In genomic region chr3:192883512-192883911, GRCh38 we compare ENCODE assay signal across 25 cellular contexts. TPM values are rescaled to one million over a fixed set of nuclear protein-coding genes. Genes with fewer than 3 reads are reported as not detected.
DNase-seq lines count a peak whose midpoint lies in the region; ATAC-seq, FAIRE-seq and TF ChIP-seq lines count a peak whose summit lies in the region.
"Had no signal": no experiment of that assay in that cellular context is flagged by ENCODE, and none has a peak within 500 bp of the region (broad histone marks: within the 10 kb centered on the region; RNA-seq: fewer than 3 reads in every experiment).

No MANE protein-coding gene starts in this region.

- H3K9ac ChIP-seq in HepG2 (ENCODE audit: insufficient read depth, low read depth, low read length) (0 out of 2 replicates have a peak overlapping the region, but pooled peaks have one; percentile 31), astrocyte (ENCODE audit: low read length) (no peak overlapping the region)

- H3K4me2 ChIP-seq in HepG2 (ENCODE audit: low read depth, low read length) (peak overlapping the region; percentile 22), astrocyte (ENCODE audit: low read length) (peak overlapping the region; percentile 13)

- no peaks in the 10 kb centered on the region for H3K27me3 ChIP-seq in HepG2 (ENCODE audit: control insufficient read depth in 1 of 2, insufficient read depth in 2 of 2, low read length in 2 of 2)
- no peaks in the 10 kb centered on the region for H3K27me3 ChIP-seq in right lobe of liver
- no peaks in the 10 kb centered on the region for H3K27me3 ChIP-seq in astrocyte (ENCODE audit: insufficient read depth, low read length)
- H3K27me3 ChIP-seq: dorsolateral prefrontal cortex had no signal

- no peak for TF ChIP-seq RAD21 in HepG2 (CRISPR knock-in tag; IDR thresholded peaks at IDR 0.05)

- CTCF ChIA-PET in HepG2 (lab: Yijun Ruan, JAX; ENCODE audit: low intra/inter-chr PET ratio, low total read pairs) = no interaction called here

- H3K79me2 ChIP-seq in HepG2 (ENCODE audit: insufficient read depth, low read length) (no peaks in the 10 kb centered on the region), astrocyte (ENCODE audit: insufficient read depth, low read length) (peaks cover 34% of the 10 kb centered on the region)

- no TSS peak for BruUV-seq in HepG2 (replicated peaks; lab: Mats Ljungman, UMichigan)

- intact Hi-C loops in HepG2 (cut with micrococcal nuclease; ENCODE audit: unreplicated experiment) = loop anchor here (2.0 kb wide), 1 partner anchor 13 kb away; no protein-coding TSS in a partner anchor
- intact Hi-C loops in right lobe of liver (cut with DNase I) = no loop called here

- H3K4me3 ChIP-seq in HepG2 (replicated peaks in 1 of 3; ENCODE audit: insufficient read depth in 1 of 3, low read depth in 2 of 3, low read length in 3 of 3) (no peak overlapping the region), right lobe of liver (no peak overlapping the region), astrocyte (ENCODE audit: insufficient read depth, low read depth, low read length) (no peak overlapping the region)
- H3K4me3 ChIP-seq: dorsolateral prefrontal cortex, thoracic aorta had no signal

- peaks cover 60% of the 10 kb centered on the region for H3K4me1 ChIP-seq in HepG2 (ENCODE audit: insufficient read depth, low read length)
- H3K4me1 ChIP-seq in right lobe of liver = no peaks in the 10 kb centered on the region
- peaks cover 72% of the 10 kb centered on the region for H3K4me1 ChIP-seq in astrocyte (ENCODE audit: insufficient read depth, low read length)

- H3K27me3 Mint-ChIP-seq in astrocyte (ENCODE audit: low read depth, unreplicated experiment) (no peaks in the 10 kb centered on the region), mesothelial cell of epicardium (ENCODE audit: low read depth) (no peaks in the 10 kb centered on the region)
- H3K27me3 Mint-ChIP-seq: activated naive CD8-positive, alpha-beta T cell; central memory CD8-positive, alpha-beta T cell had no signal

- ATAC-seq in HepG2 = peak; percentile 74
- ATAC-seq in right lobe of liver = no peak
- ATAC-seq in HG02588 (IDR thresholded peaks at IDR 0.05; ENCODE audit: unreplicated experiment) = no peak
- no peak for ATAC-seq in GM18511 (IDR thresholded peaks at IDR 0.05; ENCODE audit: unreplicated experiment)
- ATAC-seq: left colon, right cardiac atrium had no signal

- H3K36me3 ChIP-seq in HepG2 (replicated peaks in 1 of 2; ENCODE audit: control insufficient read depth in 1 of 2, insufficient read depth in 2 of 2, low read length in 2 of 2) (no peaks in the 10 kb centered on the region), right lobe of liver (no peaks in the 10 kb centered on the region), astrocyte (ENCODE audit: insufficient read depth, low read length) (no peaks in the 10 kb centered on the region)
- H3K36me3 ChIP-seq: thoracic aorta had no signal

- H3K9me3 ChIP-seq in HepG2 (ENCODE audit: low read length) (no peaks in the 10 kb centered on the region), right lobe of liver (no peaks in the 10 kb centered on the region), astrocyte (ENCODE audit: insufficient read depth, low read depth, low read length) (no peaks in the 10 kb centered on the region)
- H3K9me3 ChIP-seq: thoracic aorta had no signal

- H3K27ac Mint-ChIP-seq in astrocyte (ENCODE audit: unreplicated experiment) (peak overlapping the region; percentile 50), mesothelial cell of epicardium (peak overlapping the region; percentile 86)
- H3K27ac Mint-ChIP-seq: activated naive CD8-positive, alpha-beta T cell; B cell; H9; naive B cell had no signal

- TF ChIP-seq EP300 in HepG2 (IDR thresholded peaks at IDR 0.05; ENCODE audit: low read depth in 2 of 2, low read length in 2 of 2) = no peak
- no peak for TF ChIP-seq EP300 in HepG2 (CRISPR knock-in tag; IDR thresholded peaks at IDR 0.05; ENCODE audit: borderline replicate concordance)

- in situ Hi-C loops in HepG2 (cut with HindIII; ENCODE audit: extremely low pct_ligation_motif_present, low pct_unique_long_range_greater_than_20kb) = no loop called here

- no peaks in the 10 kb centered on the region for H3K36me3 Mint-ChIP-seq in astrocyte (ENCODE audit: low read depth, unreplicated experiment)
- H3K36me3 Mint-ChIP-seq in mesothelial cell of epicardium = no peaks in the 10 kb centered on the region
- H3K36me3 Mint-ChIP-seq: activated naive CD8-positive, alpha-beta T cell; naive B cell had no signal

- H4K20me1 ChIP-seq in HepG2 (ENCODE audit: insufficient read depth, low read length) = no peaks in the 10 kb centered on the region
- no peaks in the 10 kb centered on the region for H4K20me1 ChIP-seq in astrocyte (ENCODE audit: insufficient read depth, low read length)

- DNase-seq in HepG2 (ENCODE audit: low spot score) (peak; percentile 74), right lobe of liver (no peak), astrocyte (ENCODE audit: low read depth) (peak; percentile 57), mesothelial cell of epicardium (ENCODE audit: low spot score in 2 of 2, unreplicated experiment in 2 of 2) (no peak), hippocampal formation (lab: John Stamatoyannopoulos, UW) (no peak)
- DNase-seq in stimulated activated CD4-positive, alpha-beta T cell treated with anti-CD3 and anti-CD28 coated beads, Interleukin-15, amount 100 ng/mL, for 24 hours = no peak
- DNase-seq: DND-41; dorsolateral prefrontal cortex; H9; left colon; naive B cell; NCI-H1092 treated with DMSO at 0.1 percent for 48 hours; NCI-H1930; NCI-H748 treated with DMSO at 0.1 percent for 48 hours; right cardiac atrium; Right ventricle myocardium superior; stimulated activated naive CD4-positive, alpha-beta T cell treated with Interleukin-2 at 50 U/mL for 16 hours; T1000 had no signal

- H3K27ac ChIP-seq in HepG2 (ENCODE audit: extremely low read length, insufficient read depth, low read length) = peak overlapping the region; percentile 41
- H3K27ac ChIP-seq in right lobe of liver = no peak overlapping the region
- H3K27ac ChIP-seq in astrocyte (ENCODE audit: low read depth, low read length) = peak overlapping the region; percentile 60
- H3K27ac ChIP-seq: 22Rv1, dorsolateral prefrontal cortex, thoracic aorta had no signal

- FAIRE-seq in HepG2 (lab: Jason Lieb, UNC) (peak; percentile 90), astrocyte (lab: Jason Lieb, UNC) (no peak)

- TF ChIP-seq CTCF in HepG2 (CRISPR knock-in tag; IDR thresholded peaks at IDR 0.05) = no peak
- no peak for TF ChIP-seq CTCF in right lobe of liver (IDR thresholded peaks at IDR 0.05)
- TF ChIP-seq CTCF in astrocyte (IDR thresholded peaks at IDR 0.05; ENCODE audit: insufficient read depth, low read depth, low read length) = no peak
- TF ChIP-seq CTCF in mesothelial cell of epicardium (IDR thresholded peaks at IDR 0.05; ENCODE audit: unreplicated experiment) = no peak

- POLR2A ChIA-PET in HepG2 (lab: Yijun Ruan, JAX) = interaction anchor here (0.9 kb wide), 1 partner anchor 14 kb away, joined by 3 read pairs; no protein-coding TSS in a partner anchor

- H2AFZ ChIP-seq in HepG2 (ENCODE audit: low read length) (no peak overlapping the region), astrocyte (ENCODE audit: low read depth, low read length) (no peak overlapping the region)

- peaks cover 3% of the 10 kb centered on the region for H3K9me3 Mint-ChIP-seq in astrocyte (ENCODE audit: unreplicated experiment)
- H3K9me3 Mint-ChIP-seq in mesothelial cell of epicardium = no peaks in the 10 kb centered on the region
- H3K9me3 Mint-ChIP-seq: central memory CD8-positive, alpha-beta T cell; H9; naive B cell had no signal

- no peak for TF ChIP-seq POLR2A in HepG2 (IDR thresholded peaks at IDR 0.05; ENCODE audit: insufficient read depth in 1 of 2, low read depth in 2 of 2, low read length in 2 of 2)
- no peak for TF ChIP-seq POLR2A in right lobe of liver (IDR thresholded peaks at IDR 0.05)

- whole genome bisulfite sequencing in HepG2 (ENCODE audit: low lambda C conversion rate) = 3% methylated on average over 2 of the region's 2 CpGs
- WGBS in right lobe of liver (ENCODE audit: insufficient coverage, low coverage, low lambda C conversion rate, missing lambda C conversion rate) = 69% methylated on average over 2 of the region's 2 CpGs

- H3K4me3 Mint-ChIP-seq in astrocyte (ENCODE audit: unreplicated experiment) (no peak overlapping the region), mesothelial cell of epicardium (no peak overlapping the region)
- H3K4me3 Mint-ChIP-seq: activated naive CD8-positive, alpha-beta T cell; B cell; central memory CD8-positive, alpha-beta T cell; H9; naive B cell had no signal

- H3K4me1 Mint-ChIP-seq in astrocyte (ENCODE audit: low read depth, unreplicated experiment) = peaks cover 65% of the 10 kb centered on the region
- peaks cover 66% of the 10 kb centered on the region for H3K4me1 Mint-ChIP-seq in mesothelial cell of epicardium
- H3K4me1 Mint-ChIP-seq: B cell; central memory CD8-positive, alpha-beta T cell; naive B cell had no signal

TF ChIP-seq in HepG2, 621 proteins besides CTCF, POLR2A, EP300 and RAD21 (continues in another document):
- no peak for TF ChIP-seq ZBTB42 (CRISPR knock-in tag; IDR thresholded peaks at IDR 0.05)
- TF ChIP-seq PRMT3 (CRISPR knock-in tag; IDR thresholded peaks at IDR 0.05; ENCODE audit: borderline replicate concordance, low read depth) = no peak

RNA-seq across cellular contexts. Expression of gene MB21D2, which starts 34.1 kb away (rescaled TPM):
- 1.6 and 2.8 TPM in 2 replicates for total RNA-seq in HepG2 (2016; rRNA removed; fragmentation: Illumina TruSeq; extraction: Trizol)
- 0.26 and 0.40 TPM in 2 replicates for total RNA-seq in HepG2 (2016; cell fraction: cytosol; rRNA removed; fragmentation: Illumina TruSeq; extraction: Trizol; ENCODE audit: low read depth)
- total RNA-seq in HepG2 (2016; cell fraction: insoluble cytoplasmic fraction; rRNA removed; fragmentation: Illumina TruSeq; extraction: Trizol) = 2.0 and 2.4 TPM in 2 replicates
- 0.93 and 1.1 TPM in 2 replicates for total RNA-seq in HepG2 (2016; cell fraction: membrane; rRNA removed; fragmentation: Illumina TruSeq; extraction: Trizol)
- 1.3 and 1.9 TPM in 2 replicates for total RNA-seq in HepG2 (2016; cell fraction: nucleus; rRNA removed; fragmentation: Illumina TruSeq; extraction: Trizol)
- polyA plus RNA-seq in HepG2 (2011; rRNA removed) = 0.85 and 0.90 TPM in 2 replicates
- 0.62 and 0.71 TPM in 2 replicates for polyA plus RNA-seq in HepG2 (2011; cell fraction: cytosol; rRNA removed)
- polyA plus RNA-seq in HepG2 (2011; cell fraction: nucleus; rRNA removed) = 0.37 and 0.73 TPM in 2 replicates
- polyA plus RNA-seq in HepG2 (2012) = 0.79 and 0.98 TPM in 2 replicates
- polyA plus RNA-seq in HepG2 (2016; cell fraction: cytosol; fragmentation: Illumina TruSeq; extraction: Trizol; ENCODE audit: low read depth) = 0.07 and 0.15 TPM in 2 replicates
- 1.9 TPM in 2 replicates for polyA plus RNA-seq in HepG2 (2016; cell fraction: insoluble cytoplasmic fraction; fragmentation: Illumina TruSeq; extraction: Trizol; ENCODE audit: low read depth)
- polyA plus RNA-seq in HepG2 (2016; cell fraction: membrane; fragmentation: Illumina TruSeq; extraction: Trizol; ENCODE audit: low read depth) = 0.37 and 0.52 TPM in 2 replicates
- polyA plus RNA-seq in HepG2 (2016; cell fraction: nucleus; fragmentation: Illumina TruSeq; extraction: Trizol; ENCODE audit: insufficient read depth, low read depth) = 1.1 and 1.4 TPM in 2 replicates
- polyA minus RNA-seq in HepG2 (2011; rRNA and poly(A)+ RNA removed; ENCODE audit: low replicate concordance) = 2.4 and 4.8 TPM in 2 replicates
- polyA minus RNA-seq in HepG2 (2011; cell fraction: cytosol; rRNA and poly(A)+ RNA removed) = 0.97 and 1.3 TPM in 2 replicates
- polyA minus RNA-seq in HepG2 (2011; cell fraction: nucleus; rRNA and poly(A)+ RNA removed) = 2.4 and 3.6 TPM in 2 replicates
- total RNA-seq in right lobe of liver = under 1 TPM in 5 of 6 experiments, not detected in 1; 0.15 to 0.86 (median 0.31) TPM
- 10.7 and 11.0 TPM in 2 replicates for total RNA-seq in astrocyte
- total RNA-seq in mesothelial cell of epicardium = 8.5 to 9.4 TPM (median 9.1 TPM) in 3 replicates

Comparison
In these comparisons a context has a peak if more than half of its experiments do, and no peak if none do; other contexts are left out.
1. DNase-seq: peak in HepG2 (single experiment) and astrocyte (single experiment); none in right lobe of liver (0 of 3), mesothelial cell of epicardium (0 of 2), hippocampal formation (0 of 2) and stimulated activated CD4-positive, alpha-beta T cell treated with anti-CD3 and anti-CD28 coated beads, Interleukin-15, amount 100 ng/mL, for 24 hours (single experiment).
2. H3K27ac ChIP-seq: peak in HepG2 (single experiment) and astrocyte (single experiment); none in right lobe of liver (0 of 3).